Comparison of ENCODE assay signal across 10 cellular contexts in the genomic region with DNA sequence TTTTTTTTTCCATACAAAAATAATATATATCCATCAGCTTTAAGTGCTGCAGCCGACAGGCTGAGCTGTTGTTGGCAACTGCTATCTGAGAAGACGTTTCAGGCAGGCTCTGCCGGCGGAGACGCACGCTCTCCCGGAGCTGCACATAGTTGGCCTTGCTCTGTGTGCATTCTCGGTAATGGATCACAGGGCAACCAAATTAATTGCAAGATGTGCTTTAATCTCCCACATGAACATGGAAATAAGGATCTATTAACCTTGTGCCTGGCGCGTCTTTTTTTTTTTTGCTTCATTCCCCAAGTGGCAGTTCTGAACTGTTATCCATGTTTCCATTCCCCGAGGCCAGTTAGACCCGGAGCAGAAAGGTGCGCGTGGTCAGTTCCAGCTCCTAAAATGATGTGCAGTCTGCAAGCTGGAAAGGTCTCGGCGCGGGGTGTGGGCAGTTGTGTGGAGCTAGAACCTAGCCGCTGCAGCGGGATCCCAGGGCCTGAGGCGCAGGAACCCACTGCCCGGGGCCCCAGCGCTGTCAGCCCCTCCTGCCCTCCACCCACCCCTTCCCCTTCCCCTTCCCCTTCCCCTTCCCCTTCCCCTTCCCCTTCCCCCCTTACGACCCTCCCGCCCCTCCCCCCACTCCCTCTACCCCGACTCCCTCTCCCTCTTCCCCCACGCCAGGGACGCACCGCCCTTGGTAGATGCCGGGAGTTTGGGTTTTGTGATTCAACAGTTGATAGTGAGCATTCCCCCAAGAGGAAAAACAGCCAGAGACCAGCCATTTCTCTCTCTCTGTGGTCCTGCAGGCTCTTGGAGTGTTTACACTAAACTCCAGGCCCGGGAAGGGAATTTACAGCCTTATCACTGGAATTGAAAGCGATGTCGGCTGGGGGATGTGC.
DNase-seq lines count a peak whose midpoint lies in the region; ATAC-seq, FAIRE-seq and TF ChIP-seq lines count a peak whose summit lies in the region.
"Had no signal": no experiment of that assay in that cellular context is flagged by ENCODE, and none has a peak within 500 bp of the region (broad histone marks: within the 10 kb centered on the region; RNA-seq: fewer than 3 reads in every experiment).

No MANE protein-coding gene starts in this region.

- DNase-seq in HTR-8/SVneo (ENCODE audit: insufficient read length, low spot score) (peak; percentile 18), choroid plexus epithelial cell (ENCODE audit: low read depth) (peak; percentile 64), iPS-NIHi7 (ENCODE audit: extremely low spot score) (peak; percentile 40), stomach (no peak), NCI-H128 (lab: John Stamatoyannopoulos, UW; ENCODE audit: unreplicated experiment) (no peak), superior temporal gyrus (ENCODE audit: extremely low spot score) (no peak)
- DNase-seq in T-helper 2 cell treated with Interferon-gamma antibody and Interleukin-4, amounts not matched to agents 5 μg/mL and 100 μg/mL, for 36 hours (ENCODE audit: low spot score) = no peak
- DNase-seq: activated CD4-positive, alpha-beta T cell treated with anti-CD3 and anti-CD28 coated beads for 36 hours had no signal

- H3K27me3 ChIP-seq in stomach = peaks cover 0 to 11% (median 11%) of the 10 kb centered on the region in 3 donors
- H3K27me3 ChIP-seq: body of pancreas had no signal

- peaks cover 0 to 3% (median 0%) of the 10 kb centered on the region in 4 donors for H3K9me3 ChIP-seq in stomach
- H3K9me3 ChIP-seq: body of pancreas had no signal

- peak overlapping the region in 2 of 5 donors; percentile 11 to 54 for H3K27ac ChIP-seq in stomach
- H3K27ac ChIP-seq: body of pancreas had no signal

- H3K36me3 Mint-ChIP-seq in T-helper 2 cell treated with Interferon-gamma antibody and Interleukin-4, amounts not matched to agents 5 μg/mL and 100 μg/mL, for 36 hours (ENCODE audit: low read depth) = no peaks in the 10 kb centered on the region

- no peak overlapping the region for H3K4me3 Mint-ChIP-seq in T-helper 2 cell treated with Interferon-gamma antibody and Interleukin-4, amounts not matched to agents 5 μg/mL and 100 μg/mL, for 36 hours
- H3K4me3 Mint-ChIP-seq: activated CD4-positive, alpha-beta T cell treated with anti-CD3 and anti-CD28 coated beads for 36 hours had no signal

- H3K36me3 ChIP-seq in stomach = no peaks in the 10 kb centered on the region

- no peak for ATAC-seq in GM21526 (IDR thresholded peaks at IDR 0.05; ENCODE audit: low FRiP score, unreplicated experiment)
- ATAC-seq: activated CD4-positive, alpha-beta T cell treated with anti-CD3 and anti-CD28 coated beads for 36 hours; body of pancreas had no signal

- intact Hi-C loops in stomach (cut with DNase I; ENCODE audit: low total_unique reads) = no loop called here

- H3K4me1 ChIP-seq in stomach = peaks cover 0 to 27% (median 2%) of the 10 kb centered on the region in 4 donors
- H3K4me1 ChIP-seq: body of pancreas had no signal

- WGBS in stomach, 5 donors = 5 to 7% (median 6%) methylated on average over 25 to 28 of the region's 32 CpGs

- peak; percentile 5 for TF ChIP-seq CTCF in choroid plexus epithelial cell (conservative IDR thresholded peaks at IDR 0.05; ENCODE audit: low read depth, low read length)
- no peak for TF ChIP-seq CTCF in stomach (IDR thresholded peaks at IDR 0.05)

- peaks cover 46% of the 10 kb centered on the region for H3K27me3 Mint-ChIP-seq in T-helper 2 cell treated with Interferon-gamma antibody and Interleukin-4, amounts not matched to agents 5 μg/mL and 100 μg/mL, for 36 hours (ENCODE audit: low read depth)

- FAIRE-seq in HTR-8/SVneo (lab: Jason Lieb, UNC) = no peak

- no peaks in the 10 kb centered on the region for H3K4me1 Mint-ChIP-seq in T-helper 2 cell treated with Interferon-gamma antibody and Interleukin-4, amounts not matched to agents 5 μg/mL and 100 μg/mL, for 36 hours (ENCODE audit: low read depth)

- H3K9me3 Mint-ChIP-seq in T-helper 2 cell treated with Interferon-gamma antibody and Interleukin-4, amounts not matched to agents 5 μg/mL and 100 μg/mL, for 36 hours = no peaks in the 10 kb centered on the region

- H3K27ac Mint-ChIP-seq in T-helper 2 cell treated with Interferon-gamma antibody and Interleukin-4, amounts not matched to agents 5 μg/mL and 100 μg/mL, for 36 hours = no peak overlapping the region
- H3K27ac Mint-ChIP-seq: activated CD4-positive, alpha-beta T cell treated with anti-CD3 and anti-CD28 coated beads for 36 hours had no signal

- no peak for TF ChIP-seq POLR2A in stomach (IDR thresholded peaks at IDR 0.05)

- TF ChIP-seq EP300 in stomach (IDR thresholded peaks at IDR 0.05) = no peak

- H3K4me3 ChIP-seq in choroid plexus epithelial cell (ENCODE audit: low read depth, low read length) = peak overlapping the region; percentile 45
- H3K4me3 ChIP-seq in stomach = peak overlapping the region; percentile 17 to 32 (median 25)
- H3K4me3 ChIP-seq: body of pancreas had no signal

Comparison
In these comparisons a context has a peak if more than half of its experiments do, and no peak if none do; other contexts are left out.
1. DNase-seq: peak in HTR-8/SVneo (single experiment), choroid plexus epithelial cell (single experiment) and iPS-NIHi7 (single experiment); none in stomach (single experiment), NCI-H128 (single experiment), T-helper 2 cell treated with Interferon-gamma antibody and Interleukin-4, amounts not matched to agents 5 μg/mL and 100 μg/mL, for 36 hours (single experiment) and superior temporal gyrus (single experiment).